ENCODE assay signal across 21 cellular contexts in genomic region chr19:44948763-44949374, GRCh38. TPM values are rescaled to one million over a fixed set of nuclear protein-coding genes. Genes with fewer than 3 reads are reported as not detected.
DNase-seq lines count a peak whose midpoint lies in the region; ATAC-seq and TF ChIP-seq lines count a peak whose summit lies in the region.
"Had no signal": no experiment of that assay in that cellular context is flagged by ENCODE, and none has a peak within 500 bp of the region (broad histone marks: within the 10 kb centered on the region; RNA-seq: fewer than 3 reads in every experiment).

No MANE protein-coding gene starts in this region.

- TF ChIP-seq CTCF in neural progenitor cell (IDR thresholded peaks at IDR 0.05) (no peak), thyroid gland (IDR thresholded peaks at IDR 0.05) (no peak), uterus (IDR thresholded peaks at IDR 0.05) (no peak)
- TF ChIP-seq CTCF in CD8-positive, alpha-beta T cell (IDR thresholded peaks at IDR 0.05): no peak

- H3K9me3 ChIP-seq in neural progenitor cell (ENCODE audit: low read depth) (no peaks in the 10 kb centered on the region), thyroid gland (no peaks in the 10 kb centered on the region), uterus (no peaks in the 10 kb centered on the region)
- no peaks in the 10 kb centered on the region for H3K9me3 ChIP-seq in CD8-positive, alpha-beta T cell (ENCODE audit: low read length)
- H3K9me3 ChIP-seq: MG63, SK-N-SH had no signal

- H3K27ac Mint-ChIP-seq in neural progenitor cell: peak overlapping the region; percentile 69
- H3K27ac Mint-ChIP-seq in CD8-positive, alpha-beta T cell: no peak overlapping the region

- H3K9me3 Mint-ChIP-seq in neural progenitor cell: no peaks in the 10 kb centered on the region
- no peaks in the 10 kb centered on the region for H3K9me3 Mint-ChIP-seq in CD8-positive, alpha-beta T cell
- H3K9me3 Mint-ChIP-seq: CD4-positive, CD25-positive, alpha-beta regulatory T cell; T-cell had no signal

- POLR2A ChIA-PET in CD8-positive, alpha-beta T cell (lab: Charles Lee): no interaction called here

- ATAC-seq in CD8-positive, alpha-beta T cell: no peak
- no peak for ATAC-seq in GM18519 (IDR thresholded peaks at IDR 0.05; ENCODE audit: low FRiP score, unreplicated experiment)
- ATAC-seq: T-cell had no signal

- H3K79me2 ChIP-seq in neural progenitor cell (ENCODE audit: low read depth): peaks cover 5% of the 10 kb centered on the region

- H3K27me3 ChIP-seq in neural progenitor cell: no peaks in the 10 kb centered on the region
- H3K27me3 ChIP-seq in CD8-positive, alpha-beta T cell (ENCODE audit: insufficient read depth, low read length): no peaks in the 10 kb centered on the region
- no peaks in the 10 kb centered on the region for H3K27me3 ChIP-seq in thyroid gland
- H3K27me3 ChIP-seq in uterus: no peaks in the 10 kb centered on the region
- H3K27me3 ChIP-seq: MG63 had no signal

- peaks cover 11% of the 10 kb centered on the region for H3F3A ChIP-seq in neural progenitor cell (ENCODE audit: low read depth)

- no peak overlapping the region for H3K4me3 ChIP-seq in neural progenitor cell
- H3K4me3 ChIP-seq in CD8-positive, alpha-beta T cell (ENCODE audit: low read depth, low read length): no peak overlapping the region
- no peak overlapping the region for H3K4me3 ChIP-seq in thyroid gland (replicated peaks in 1 of 3)
- no peak overlapping the region for H3K4me3 ChIP-seq in uterus
- H3K4me3 ChIP-seq: MG63 had no signal

- DNase-seq in DMS 273 treated with DMSO at 0.1 percent for 48 hours (lab: John Stamatoyannopoulos, UW): peak; percentile 22
- peak; percentile 44 for DNase-seq in NCI-H2171 treated with DMSO at 0.1 percent for 48 hours (lab: John Stamatoyannopoulos, UW)
- peak; percentile 34 for DNase-seq in fibroblast of peridontal ligament (ENCODE audit: extremely low read depth)
- DNase-seq in neural progenitor cell (ENCODE audit: low spot score): no peak
- no peak for DNase-seq in CD8-positive, alpha-beta T cell
- no peak for DNase-seq in thyroid gland
- DNase-seq in uterus: no peak
- DNase-seq: AML-193; CD4-positive, CD25-positive, alpha-beta regulatory T cell; DMS79 treated with DMSO at 0.1 percent for 48 hours; GOT3; KG1; MG63; NCI-H1105; NCI-H1930; NCI-H510A; Right ventricle myocardium superior; SK-N-SH; T-cell had no signal

- no peaks in the 10 kb centered on the region for H4K20me1 ChIP-seq in neural progenitor cell (ENCODE audit: low read depth)

- CTCF ChIA-PET in CD8-positive, alpha-beta T cell (lab: Charles Lee): no interaction called here

- peaks cover 1% of the 10 kb centered on the region for H3K36me3 Mint-ChIP-seq in neural progenitor cell
- H3K36me3 Mint-ChIP-seq in CD8-positive, alpha-beta T cell: peaks cover 9% of the 10 kb centered on the region
- H3K36me3 Mint-ChIP-seq: CD4-positive, CD25-positive, alpha-beta regulatory T cell; T-cell had no signal

- no peak overlapping the region for H2AFZ ChIP-seq in neural progenitor cell (replicated peaks)

- H3K4me2 ChIP-seq in neural progenitor cell: no peak overlapping the region
- H3K4me2 ChIP-seq: SK-N-SH had no signal

- no peak overlapping the region for H3K9ac ChIP-seq in neural progenitor cell
- H3K9ac ChIP-seq: SK-N-SH had no signal

- intact Hi-C loops in CD8-positive, alpha-beta T cell (cut with DNase I, micrococcal nuclease): no loop called here
- intact Hi-C loops in thyroid gland (cut with DNase I) (no loop called here), uterus (cut with DNase I; ENCODE audit: low total_unique reads) (no loop called here)

- TF ChIP-seq POLR2A in thyroid gland (IDR thresholded peaks at IDR 0.05): no peak
- TF ChIP-seq POLR2A in uterus (IDR thresholded peaks at IDR 0.05): no peak

- peaks cover 7% of the 10 kb centered on the region for H3K4me1 Mint-ChIP-seq in neural progenitor cell
- H3K4me1 Mint-ChIP-seq in CD8-positive, alpha-beta T cell (ENCODE audit: low read depth): peaks cover 7% of the 10 kb centered on the region

- H3K4me3 Mint-ChIP-seq in neural progenitor cell: no peak overlapping the region
- no peak overlapping the region for H3K4me3 Mint-ChIP-seq in CD8-positive, alpha-beta T cell
- H3K4me3 Mint-ChIP-seq: CD4-positive, CD25-positive, alpha-beta regulatory T cell; T-cell had no signal

- 78 to 85% methylated on average over 3 to 4 of the region's 5 CpGs for WGBS in thyroid gland, 2 donors

- H3K27ac ChIP-seq in neural progenitor cell (no peak overlapping the region), thyroid gland (no peak overlapping the region), uterus (no peak overlapping the region)
- H3K27ac ChIP-seq in CD8-positive, alpha-beta T cell (ENCODE audit: low read depth, low read length): no peak overlapping the region

- H3K4me1 ChIP-seq in neural progenitor cell (no peaks in the 10 kb centered on the region), thyroid gland (peaks cover 10 to 11% of the 10 kb centered on the region in 2 donors), uterus (peaks cover 0 to 4% of the 10 kb centered on the region in 2 donors)
- peaks cover 5% of the 10 kb centered on the region for H3K4me1 ChIP-seq in CD8-positive, alpha-beta T cell (ENCODE audit: insufficient read depth, low read length)

- no peaks in the 10 kb centered on the region for H3K36me3 ChIP-seq in neural progenitor cell
- no peaks in the 10 kb centered on the region for H3K36me3 ChIP-seq in CD8-positive, alpha-beta T cell (ENCODE audit: insufficient read depth, low read length)
- peaks cover 0 to 4% of the 10 kb centered on the region in 2 donors for H3K36me3 ChIP-seq in thyroid gland
- no peaks in the 10 kb centered on the region for H3K36me3 ChIP-seq in uterus

- no peaks in the 10 kb centered on the region for H3K27me3 Mint-ChIP-seq in neural progenitor cell (ENCODE audit: insufficient read depth, low read depth)
- no peaks in the 10 kb centered on the region for H3K27me3 Mint-ChIP-seq in CD8-positive, alpha-beta T cell (ENCODE audit: low read depth)
- H3K27me3 Mint-ChIP-seq: CD4-positive, CD25-positive, alpha-beta regulatory T cell; T-cell had no signal

RNA-seq across cellular contexts. Expression of gene APOC2, which starts 3.0 kb away (rescaled TPM):
- total RNA-seq in neural progenitor cell (ENCODE audit: low replicate concordance): not detected in 2 replicates
- not detected for total RNA-seq in CD8-positive, alpha-beta T cell
- total RNA-seq in thyroid gland: 1 to 10 TPM in 2 of 4 donors, not detected in 2; 1.6 to 3.3 TPM
- not detected for total RNA-seq in uterus
- total RNA-seq: CD4-positive, CD25-positive, alpha-beta regulatory T cell; G401; Right ventricle myocardium superior had no signal

RNA-seq across cellular contexts. Expression of gene CLPTM1, which starts 6.3 kb away (rescaled TPM):
- 12.1 and 27.9 TPM in 2 replicates for total RNA-seq in neural progenitor cell (ENCODE audit: low replicate concordance)
- total RNA-seq in CD8-positive, alpha-beta T cell: 100 to 1,000 TPM; 108 to 113 TPM
- total RNA-seq in thyroid gland: 100 to 1,000 TPM in 2 of 4 donors, 10 to 100 TPM in 2; 65.4 to 117 (median 104) TPM
- 10 to 100 TPM; 30.6 to 99.5 (median 64.2) TPM for total RNA-seq in uterus

RNA-seq across cellular contexts. Expression of gene APOC4, which starts 6.8 kb away (rescaled TPM):
- total RNA-seq in neural progenitor cell (ENCODE audit: low replicate concordance): not detected in 2 replicates
- total RNA-seq in CD8-positive, alpha-beta T cell: not detected
- total RNA-seq in thyroid gland: not detected
- total RNA-seq in uterus: not detected
- total RNA-seq: CD4-positive, CD25-positive, alpha-beta regulatory T cell; G401; Right ventricle myocardium superior; T-cell had no signal

RNA-seq across cellular contexts. Expression of gene APOC1, which starts 34.5 kb away (rescaled TPM):
- 16.1 and 17.6 TPM in 2 replicates for total RNA-seq in neural progenitor cell (ENCODE audit: low replicate concordance)
- total RNA-seq in CD8-positive, alpha-beta T cell: not detected
- 100 to 1,000 TPM in 1 of 4 donors, 10 to 100 TPM in 2, 1 to 10 TPM in 1; 4.1 to 113 (median 45.6) TPM for total RNA-seq in thyroid gland
- 1 to 10 TPM in 3 of 4 donors, not detected in 1; 3.0 to 7.4 (median 3.5) TPM for total RNA-seq in uterus
- total RNA-seq: CD4-positive, CD25-positive, alpha-beta regulatory T cell had no signal

RNA-seq across cellular contexts. Expression of gene APOE, which starts 43.3 kb away (rescaled TPM):
- total RNA-seq in neural progenitor cell (ENCODE audit: low replicate concordance): 195 and 530 TPM in 2 replicates
- 1 to 10 TPM; 5.0 TPM for total RNA-seq in CD8-positive, alpha-beta T cell
- 100 to 1,000 TPM; 199 to 635 (median 313) TPM for total RNA-seq in thyroid gland
- 10 to 100 TPM in 3 of 4 donors, 1 to 10 TPM in 1; 9.1 to 92.5 (median 33.6) TPM for total RNA-seq in uterus

Comparison
In these comparisons a context has a peak if more than half of its experiments do, and no peak if none do; other contexts are left out.
1. DNase-seq: peak in DMS 273 treated with DMSO at 0.1 percent for 48 hours (single experiment), NCI-H2171 treated with DMSO at 0.1 percent for 48 hours (single experiment) and fibroblast of peridontal ligament (single experiment); none in neural progenitor cell (single experiment), CD8-positive, alpha-beta T cell (0 of 7), thyroid gland (0 of 2) and uterus (0 of 2).